27 cellular contexts compared by ENCODE assay signal in the genomic region with DNA sequence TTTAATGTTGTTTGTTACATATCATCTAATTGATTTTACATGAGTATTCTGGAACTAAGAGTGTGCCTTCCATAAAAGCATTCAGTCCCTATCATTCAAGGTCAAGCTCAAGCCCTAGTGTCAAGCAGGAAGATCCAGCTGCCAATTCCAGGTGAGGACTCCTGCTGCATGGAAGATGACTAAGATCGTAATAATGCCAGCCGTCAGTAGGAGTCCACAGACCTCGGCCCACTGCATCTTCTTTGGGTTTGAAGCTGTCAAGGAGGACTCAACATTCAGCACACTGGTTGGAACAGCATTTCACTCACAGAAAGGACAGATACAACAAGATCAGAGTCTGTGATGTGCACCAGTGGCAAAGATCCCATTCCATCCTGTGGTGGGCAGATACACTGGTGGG.
DNase-seq lines count a peak whose midpoint lies in the region; ATAC-seq and TF ChIP-seq lines count a peak whose summit lies in the region.
"Had no signal": no experiment of that assay in that cellular context is flagged by ENCODE, and none has a peak within 500 bp of the region (broad histone marks: within the 10 kb centered on the region; RNA-seq: fewer than 3 reads in every experiment).

No MANE protein-coding gene starts in this region.

- peak; percentile 29 for DNase-seq in LoVo (ENCODE audit: low spot score)
- DNase-seq in activated T-cell treated with anti-CD3 and anti-CD28 coated beads, Interleukin-2, amount 50 U/mL, for 24 hours = no peak
- no peak for DNase-seq in NCI-H345 treated with DMSO at 0.1 percent for 48 hours (lab: John Stamatoyannopoulos, UW; ENCODE audit: unreplicated experiment)
- no peak for DNase-seq in upper lobe of left lung
- DNase-seq: C1 segment of cervical spinal cord; CD8-positive, alpha-beta T cell; DMS153; DND-41; KG1; MM.1S; NCI-H1417; NCI-H187; NCI-H2081 treated with DMSO at 0.1 percent for 48 hours; NCI-H2171; NCI-H446; NCI-H526; NCI-H82; NK-92 treated with Interleukin-12 subunit alpha and Interleukin-12 subunit beta, amount 100 ng/mL, for 24 hours; PC-9; SHP77; T-cell had no signal

- peak overlapping the region; percentile 52 for H3K27ac ChIP-seq in duodenal mucosa (ENCODE audit: low read depth, low read length)
- peak overlapping the region; percentile 46 for H3K27ac ChIP-seq in muscle layer of duodenum (ENCODE audit: low read length)
- no peak overlapping the region for H3K27ac ChIP-seq in upper lobe of left lung
- H3K27ac ChIP-seq: PC-9, RWPE1 had no signal

- H3K9me3 Mint-ChIP-seq in activated T-cell treated with anti-CD3 and anti-CD28 coated beads, Interleukin-2, amount 50 U/mL, for 24 hours = no peaks in the 10 kb centered on the region
- H3K9me3 Mint-ChIP-seq: CD8-positive, alpha-beta T cell; T-cell had no signal

- H3K27me3 ChIP-seq in duodenal mucosa (ENCODE audit: control insufficient read depth in 1 of 2, insufficient read depth in 2 of 2, low read length in 2 of 2) (no peaks in the 10 kb centered on the region), muscle layer of duodenum (ENCODE audit: low read depth, low read length) (no peaks in the 10 kb centered on the region), upper lobe of left lung (no peaks in the 10 kb centered on the region)

- H3K9ac ChIP-seq in duodenal mucosa (ENCODE audit: low read depth in 1 of 2, low read length in 2 of 2) = no peak overlapping the region

- H3K9me3 ChIP-seq in duodenal mucosa (ENCODE audit: control insufficient read depth in 1 of 2, low read length in 2 of 2) (no peaks in the 10 kb centered on the region), muscle layer of duodenum (ENCODE audit: control insufficient read depth in 1 of 2, low read length in 2 of 2) (no peaks in the 10 kb centered on the region), upper lobe of left lung (no peaks in the 10 kb centered on the region)
- H3K9me3 ChIP-seq: HAP-1 had no signal

- ATAC-seq in GM18870 (IDR thresholded peaks at IDR 0.05; ENCODE audit: unreplicated experiment) = no peak
- no peak for ATAC-seq in upper lobe of left lung (ENCODE audit: low FRiP score in 2 of 2)
- ATAC-seq: CD8-positive, alpha-beta T cell; GM23338; T-cell had no signal

- H3K36me3 ChIP-seq in duodenal mucosa (ENCODE audit: control insufficient read depth in 1 of 2, insufficient read depth in 2 of 2, low read length in 2 of 2) (no peaks in the 10 kb centered on the region), muscle layer of duodenum (ENCODE audit: control insufficient read depth in 1 of 2, insufficient read depth in 2 of 2, low read length in 2 of 2) (no peaks in the 10 kb centered on the region), upper lobe of left lung (peaks cover 0 to 5% (median 0%) of the 10 kb centered on the region in 4 donors)
- H3K36me3 ChIP-seq: HAP-1 had no signal

- H3K4me3 ChIP-seq in duodenal mucosa (ENCODE audit: low read depth in 1 of 2, low read length in 2 of 2) = peak overlapping the region in 1 of 2 donors; percentile 47
- no peak overlapping the region for H3K4me3 ChIP-seq in muscle layer of duodenum (ENCODE audit: low read depth in 1 of 2, low read length in 2 of 2)
- no peak overlapping the region for H3K4me3 ChIP-seq in upper lobe of left lung
- H3K4me3 ChIP-seq: GM23338, HAP-1, PC-9 had no signal

- no peak for TF ChIP-seq EP300 in upper lobe of left lung (IDR thresholded peaks at IDR 0.05)

- no peak overlapping the region for H3K4me3 Mint-ChIP-seq in activated T-cell treated with anti-CD3 and anti-CD28 coated beads, Interleukin-2, amount 50 U/mL, for 24 hours
- H3K4me3 Mint-ChIP-seq: CD8-positive, alpha-beta T cell; GM23338; T-cell had no signal

- 85% methylated on average over 3 of the region's 3 CpGs; no CpG with 5 or more reads in 1 of the 2 donors for WGBS in upper lobe of left lung, 2 donors

- H3K27ac Mint-ChIP-seq in activated T-cell treated with anti-CD3 and anti-CD28 coated beads, Interleukin-2, amount 50 U/mL, for 24 hours = no peak overlapping the region
- H3K27ac Mint-ChIP-seq: CD8-positive, alpha-beta T cell; GM23338; T-cell had no signal

- H3K36me3 Mint-ChIP-seq in activated T-cell treated with anti-CD3 and anti-CD28 coated beads, Interleukin-2, amount 50 U/mL, for 24 hours (ENCODE audit: low read depth) = peaks cover 9% of the 10 kb centered on the region

- peaks cover 43 to 57% of the 10 kb centered on the region in 2 donors for H3K4me1 ChIP-seq in duodenal mucosa (ENCODE audit: control insufficient read depth in 1 of 2, insufficient read depth in 2 of 2, low read length in 2 of 2)
- peaks cover 0 to 4% of the 10 kb centered on the region in 2 donors for H3K4me1 ChIP-seq in muscle layer of duodenum (ENCODE audit: control insufficient read depth in 1 of 2, insufficient read depth in 2 of 2, low read length in 2 of 2)
- no peaks in the 10 kb centered on the region for H3K4me1 ChIP-seq in upper lobe of left lung
- H3K4me1 ChIP-seq: HAP-1 had no signal

- no peak for TF ChIP-seq POLR2A in upper lobe of left lung (IDR thresholded peaks at IDR 0.05)

- no peak for TF ChIP-seq CTCF in upper lobe of left lung (IDR thresholded peaks at IDR 0.05)

- H3K27me3 Mint-ChIP-seq in activated T-cell treated with anti-CD3 and anti-CD28 coated beads, Interleukin-2, amount 50 U/mL, for 24 hours = no peaks in the 10 kb centered on the region
- H3K27me3 Mint-ChIP-seq: T-cell had no signal

- no peaks in the 10 kb centered on the region for H3K4me1 Mint-ChIP-seq in activated T-cell treated with anti-CD3 and anti-CD28 coated beads, Interleukin-2, amount 50 U/mL, for 24 hours (ENCODE audit: low read depth)
- H3K4me1 Mint-ChIP-seq: T-cell had no signal

Comparison
In these comparisons a context has a peak if more than half of its experiments do, and no peak if none do; other contexts are left out.
1. H3K27ac ChIP-seq: peak in duodenal mucosa (single experiment) and muscle layer of duodenum (single experiment); none in upper lobe of left lung (0 of 4).